In the genomic region with DNA sequence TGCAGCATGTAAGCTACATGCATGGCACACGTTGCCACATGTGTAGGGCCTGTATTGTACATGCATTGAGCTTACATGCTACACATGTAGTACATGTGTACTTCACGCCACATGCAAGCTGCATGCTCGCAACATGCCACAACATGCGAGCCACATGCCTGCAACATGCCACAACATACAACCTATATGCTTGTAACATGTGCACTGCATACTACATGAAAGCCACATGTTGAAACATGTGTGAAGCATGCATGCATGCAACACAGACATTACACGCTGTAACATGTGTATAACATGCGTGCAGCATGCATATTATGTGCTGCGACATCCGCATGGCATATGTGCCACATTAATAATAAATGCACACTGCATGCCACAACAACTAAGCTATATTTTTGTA, we compare ENCODE assay signal across 1 cellular context.
TF ChIP-seq lines count a peak whose summit lies in the region.

No MANE protein-coding gene starts in this region.

TF ChIP-seq in WTC11, 78 proteins besides CTCF, POLR2A, EP300 and RAD21 (continued from another document):
- TF ChIP-seq STAT6 (CRISPR knock-in tag; conservative IDR thresholded peaks at IDR 0.05; ENCODE audit: low read depth) (no peak), SMAD4 (CRISPR knock-in tag; IDR thresholded peaks at IDR 0.05) (no peak), ESRRA (CRISPR knock-in tag; IDR thresholded peaks at IDR 0.05; ENCODE audit: borderline replicate concordance) (no peak), JUN (CRISPR knock-in tag; IDR thresholded peaks at IDR 0.05) (no peak), ATF3 (CRISPR knock-in tag; conservative IDR thresholded peaks at IDR 0.05) (no peak), ZBTB21 (CRISPR knock-in tag; IDR thresholded peaks at IDR 0.05; ENCODE audit: borderline replicate concordance) (0 out of 2 replicates have a peak, but pooled peaks have one; percentile 13), JAZF1 (CRISPR knock-in tag; IDR thresholded peaks at IDR 0.05) (no peak), ZNF263 (CRISPR knock-in tag; IDR thresholded peaks at IDR 0.05; ENCODE audit: low read depth) (no peak), MXD4 (CRISPR knock-in tag; IDR thresholded peaks at IDR 0.05; ENCODE audit: borderline replicate concordance) (no peak)
